8 cellular contexts compared by ENCODE assay signal in genomic region chr7:149741629-149742028, GRCh38. TPM values are rescaled to one million over a fixed set of nuclear protein-coding genes. Genes with fewer than 3 reads are reported as not detected.
DNase-seq lines count a peak whose midpoint lies in the region; ATAC-seq and TF ChIP-seq lines count a peak whose summit lies in the region.

No MANE protein-coding gene starts in this region.

- H3K4me1 ChIP-seq in PC-9 (replicated peaks; ENCODE audit: insufficient read depth) (peaks cover 7% of the 10 kb centered on the region; the same call in 1 of the 2 replicates), rectal smooth muscle tissue (ENCODE audit: control insufficient read depth, insufficient read depth, low read length) (peaks cover 5% of the 10 kb centered on the region)

- H3K27ac ChIP-seq in PC-9 (no peak overlapping the region), rectal smooth muscle tissue (ENCODE audit: low read depth, low read length) (no peak overlapping the region)

- H3K27ac Mint-ChIP-seq in activated naive CD4-positive, alpha-beta T cell treated with anti-CD3 and anti-CD28 coated beads for 36 hours: no peak overlapping the region

- H3K4me1 Mint-ChIP-seq in activated naive CD4-positive, alpha-beta T cell treated with anti-CD3 and anti-CD28 coated beads for 36 hours (ENCODE audit: low read depth): peaks cover 13% of the 10 kb centered on the region

- H3K4me3 ChIP-seq in PC-9 (peak overlapping the region; percentile 54; the same call in 1 of the 2 replicates), epithelial cell of proximal tubule (ENCODE audit: low read depth, low read length) (peak overlapping the region; percentile 48), rectal smooth muscle tissue (ENCODE audit: low read length) (peak overlapping the region; percentile 56)

- POLR2A ChIA-PET in PC-9 (lab: Charles Lee; ENCODE audit: unreplicated experiment): interaction anchor here (0.7 kb wide), 1 partner anchor 327 kb away, joined by 3 read pairs; no protein-coding TSS in a partner anchor

- no peaks in the 10 kb centered on the region for H3K9me3 ChIP-seq in PC-9 (ENCODE audit: insufficient read depth, low read depth)

- no peaks in the 10 kb centered on the region for H3K79me2 ChIP-seq in PC-9 (ENCODE audit: low read depth)

- H3K27me3 ChIP-seq in PC-9 (ENCODE audit: insufficient read depth, low read depth) (0 out of 2 replicates have a peak, but pooled peaks cover 7% of the 10 kb centered on the region), rectal smooth muscle tissue (ENCODE audit: control insufficient read depth, insufficient read depth, low read length) (no peaks in the 10 kb centered on the region)

- H3K9me3 Mint-ChIP-seq in activated naive CD4-positive, alpha-beta T cell treated with anti-CD3 and anti-CD28 coated beads for 36 hours: no peaks in the 10 kb centered on the region

- H3K36me3 ChIP-seq in PC-9 (ENCODE audit: low read depth) (no peaks in the 10 kb centered on the region), rectal smooth muscle tissue (ENCODE audit: control insufficient read depth, insufficient read depth, low read length) (no peaks in the 10 kb centered on the region)

- ATAC-seq in GM21423 (IDR thresholded peaks at IDR 0.05; ENCODE audit: unreplicated experiment) (no peak), GM21447 (IDR thresholded peaks at IDR 0.05; ENCODE audit: unreplicated experiment) (no peak)

- DNase-seq in activated naive CD4-positive, alpha-beta T cell treated with anti-CD3 and anti-CD28 coated beads for 36 hours: peak; percentile 17
- no peak for DNase-seq in activated naive CD4-positive, alpha-beta T cell treated with anti-CD3 and anti-CD28 coated beads, Interleukin-2, amount 50 U/mL, for 16 hours
- no peak for DNase-seq in PC-9
- DNase-seq in epithelial cell of proximal tubule (ENCODE audit: low read depth): no peak
- DNase-seq in KG1 (lab: John Stamatoyannopoulos, UW): no peak

- H4K20me1 ChIP-seq in PC-9 (ENCODE audit: insufficient read depth): no peaks in the 10 kb centered on the region

- H3K4me3 Mint-ChIP-seq in activated naive CD4-positive, alpha-beta T cell treated with anti-CD3 and anti-CD28 coated beads for 36 hours: peak overlapping the region; percentile 61

- H3F3A ChIP-seq in PC-9 (ENCODE audit: insufficient read depth, low read depth): no peaks in the 10 kb centered on the region

- peak overlapping the region; percentile 94 for H3K4me2 ChIP-seq in PC-9

- no peak for TF ChIP-seq CTCF in PC-9 (conservative IDR thresholded peaks at IDR 0.05)
- TF ChIP-seq CTCF in epithelial cell of proximal tubule (conservative IDR thresholded peaks at IDR 0.05; ENCODE audit: low read depth, low read length): no peak

- H3K27me3 Mint-ChIP-seq in activated naive CD4-positive, alpha-beta T cell treated with anti-CD3 and anti-CD28 coated beads for 36 hours (ENCODE audit: low read depth): peaks cover 37% of the 10 kb centered on the region

- H2AFZ ChIP-seq in PC-9: peak overlapping the region; percentile 79

- no peaks in the 10 kb centered on the region for H3K9me2 ChIP-seq in PC-9 (ENCODE audit: insufficient read depth)

- CTCF ChIA-PET in activated naive CD4-positive, alpha-beta T cell treated with anti-CD3 and anti-CD28 coated beads for 36 hours (lab: Charles Lee): interaction anchor here (0.7 to 3.7 kb wide), 25 partner anchors 10 to 241 kb away, joined by 3 to 60 read pairs (median 4); no protein-coding TSS in a partner anchor
- CTCF ChIA-PET in PC-9 (lab: Charles Lee): interaction anchor here (0.7 to 1.6 kb wide), 4 partner anchors 15 to 113 kb away, joined by 3 to 17 read pairs (median 4); no protein-coding TSS in a partner anchor

- intact Hi-C loops in activated naive CD4-positive, alpha-beta T cell treated with anti-CD3 and anti-CD28 coated beads for 36 hours (cut with micrococcal nuclease): loop anchor here (1.0 to 5.0 kb wide), 5 partner anchors 26 to 244 kb away; partner anchors contain the start of gene ZNF746
- intact Hi-C loops in PC-9 (cut with micrococcal nuclease; ENCODE audit: unreplicated experiment): loop anchor here (1.0 to 10.0 kb wide), 5 partner anchors 71 to 777 kb away; partner anchors contain the start of gene ZNF746

- no peaks in the 10 kb centered on the region for H3K36me3 Mint-ChIP-seq in activated naive CD4-positive, alpha-beta T cell treated with anti-CD3 and anti-CD28 coated beads for 36 hours (ENCODE audit: low read depth)

- H3K9ac ChIP-seq in rectal smooth muscle tissue (ENCODE audit: low read length): peak overlapping the region; percentile 14

- BruUV-seq in PC-9 (replicated peaks; lab: Mats Ljungman, UMichigan): no TSS peak

RNA-seq across cellular contexts. Expression of gene ZNF467, which starts 31.8 kb away (rescaled TPM):
- total RNA-seq in activated naive CD4-positive, alpha-beta T cell treated with anti-CD3 and anti-CD28 coated beads for 36 hours: under 1 TPM; 0.47 to 0.93 TPM
- 6.6 and 10.3 TPM in 2 replicates for total RNA-seq in PC-9 (2021)
- 0.07 and 0.12 TPM in 2 replicates for total RNA-seq in epithelial cell of proximal tubule
